In genomic region chr1:100526894-100527293, GRCh38 we compare ENCODE assay signal across 40 cellular contexts. TPM values are rescaled to one million over a fixed set of nuclear protein-coding genes. Genes with fewer than 3 reads are reported as not detected.
"Had no signal": no experiment of that assay in that cellular context is flagged by ENCODE, and none has a peak within 500 bp of the region (broad histone marks: within the 10 kb centered on the region; RNA-seq: fewer than 3 reads in every experiment).

No MANE protein-coding gene starts in this region.

- H3K36me3 Mint-ChIP-seq: activated naive CD4-positive, alpha-beta T cell treated with anti-CD3 and anti-CD28 coated beads, Interleukin-2, amount 50 U/mL, for 24 hours; activated naive CD4-positive, alpha-beta T cell treated with anti-CD3 and anti-CD28 coated beads, Interleukin-2, amount 50 U/mL, for 72 hours; activated naive CD8-positive, alpha-beta T cell treated with anti-CD3 and anti-CD28 coated beads for 36 hours; brain had no signal

- H3K36me3 ChIP-seq: adrenal gland, ascending aorta, brain microvascular endothelial cell, breast epithelium, cardiac muscle cell had no signal

- H3K27ac Mint-ChIP-seq: activated naive CD4-positive, alpha-beta T cell treated with anti-CD3 and anti-CD28 coated beads for 36 hours; activated naive CD4-positive, alpha-beta T cell treated with anti-CD3 and anti-CD28 coated beads, Interleukin-2, amount 10 ng/mL, durations not matched to agents 7 days and 5 days; activated naive CD4-positive, alpha-beta T cell treated with anti-CD3 and anti-CD28 coated beads, Interleukin-2, amount 50 U/mL, for 24 hours; activated naive CD4-positive, alpha-beta T cell treated with anti-CD3 and anti-CD28 coated beads, Interleukin-2, amount 50 U/mL, for 72 hours; activated naive CD8-positive, alpha-beta T cell; activated naive CD8-positive, alpha-beta T cell treated with anti-CD3 and anti-CD28 coated beads for 36 hours; activated naive CD8-positive, alpha-beta T cell treated with anti-CD3 and anti-CD28 coated beads, Interleukin-2, amount 10 ng/mL, durations not matched to agents 7 days and 5 days; activated naive CD8-positive, alpha-beta T cell treated with anti-CD3 and anti-CD28 coated beads, Interleukin-2, amount 50 U/mL, for 24 hours; activated T-cell treated with anti-CD3 and anti-CD28 coated beads, Interleukin-2, amount 50 U/mL, for 24 hours; activated T-cell treated with anti-CD3 and anti-CD28 coated beads, Interleukin-2, amount 50 U/mL, for 72 hours; activated T-helper 1 cell treated with anti-CD3 and anti-CD28 coated beads, Interleukin-12 subunit alpha, Interleukin-12 subunit beta, Interleukin-2, Interleukin-4 antibody, amounts not matched to agents 30 ng/mL and 10 ng/mL and 1 ng/mL, durations not matched to agents 14 hours and 24 hours and 36 hours; activated T-helper 17 cell treated with anti-CD3 and anti-CD28 coated beads, Interleukin-2, amount 50 U/mL, for 72 hours; activated T-helper 2 cell treated with anti-CD3 and anti-CD28 coated beads, Interferon-gamma antibody, Interleukin-2, Interleukin-4, amounts not matched to agents 10 μg/mL and 5 μg/mL and 100 μg/mL, durations not matched to agents 14 hours and 24 hours and 36 hours; brain had no signal

- ATAC-seq: activated naive CD4-positive, alpha-beta T cell treated with anti-CD3 and anti-CD28 coated beads, Interleukin-2, amount 50 U/mL, for 72 hours; activated naive CD8-positive, alpha-beta T cell treated with anti-CD3 and anti-CD28 coated beads, Interleukin-2, amount 50 U/mL, for 24 hours; activated T-cell treated with anti-CD3 and anti-CD28 coated beads, Interleukin-2, amount 50 U/mL, for 4 hours; activated T-cell treated with anti-CD3 and anti-CD28 coated beads, Interleukin-2, amount 50 U/mL, for 72 hours; activated T-helper 17 cell treated with anti-CD3 and anti-CD28 coated beads, Interleukin-2, amount 50 U/mL, for 72 hours; body of pancreas had no signal

- H3K4me1 ChIP-seq: ascending aorta, body of pancreas, breast epithelium had no signal

- H3K27me3 ChIP-seq: adrenal gland, ascending aorta, body of pancreas, brain microvascular endothelial cell, breast epithelium, cardiac muscle cell had no signal

- H3K9me3 Mint-ChIP-seq: activated naive CD4-positive, alpha-beta T cell treated with anti-CD3 and anti-CD28 coated beads for 36 hours; activated naive CD4-positive, alpha-beta T cell treated with anti-CD3 and anti-CD28 coated beads, Interleukin-2, amount 10 ng/mL, durations not matched to agents 7 days and 5 days; activated naive CD4-positive, alpha-beta T cell treated with anti-CD3 and anti-CD28 coated beads, Interleukin-2, amount 50 U/mL, for 24 hours; activated naive CD4-positive, alpha-beta T cell treated with anti-CD3 and anti-CD28 coated beads, Interleukin-2, amount 50 U/mL, for 72 hours; activated naive CD8-positive, alpha-beta T cell treated with anti-CD3 and anti-CD28 coated beads for 36 hours; activated naive CD8-positive, alpha-beta T cell treated with anti-CD3 and anti-CD28 coated beads, Interleukin-2, amount 10 ng/mL, durations not matched to agents 7 days and 5 days; activated naive CD8-positive, alpha-beta T cell treated with anti-CD3 and anti-CD28 coated beads, Interleukin-2, amount 50 U/mL, for 24 hours; activated T-cell treated with anti-CD3 and anti-CD28 coated beads, Interleukin-2, amount 50 U/mL, for 24 hours; activated T-cell treated with anti-CD3 and anti-CD28 coated beads, Interleukin-2, amount 50 U/mL, for 4 hours; activated T-cell treated with anti-CD3 and anti-CD28 coated beads, Interleukin-2, amount 50 U/mL, for 72 hours; activated T-helper 1 cell treated with anti-CD3 and anti-CD28 coated beads, Interleukin-12 subunit alpha, Interleukin-12 subunit beta, Interleukin-2, Interleukin-4 antibody, amounts not matched to agents 30 ng/mL and 10 ng/mL and 1 ng/mL, durations not matched to agents 14 hours and 24 hours and 36 hours; activated T-helper 17 cell treated with anti-CD3 and anti-CD28 coated beads, Interleukin-2, amount 50 U/mL, for 72 hours; activated T-helper 2 cell treated with anti-CD3 and anti-CD28 coated beads, Interferon-gamma antibody, Interleukin-2, Interleukin-4, amounts not matched to agents 10 μg/mL and 5 μg/mL and 100 μg/mL, durations not matched to agents 14 hours and 24 hours and 36 hours; central memory CD8-positive, alpha-beta T cell had no signal

- H3K4me3 Mint-ChIP-seq: activated naive CD4-positive, alpha-beta T cell treated with anti-CD3 and anti-CD28 coated beads for 36 hours; activated naive CD4-positive, alpha-beta T cell treated with anti-CD3 and anti-CD28 coated beads, Interleukin-2, amount 10 ng/mL, durations not matched to agents 7 days and 5 days; activated naive CD4-positive, alpha-beta T cell treated with anti-CD3 and anti-CD28 coated beads, Interleukin-2, amount 50 U/mL, for 24 hours; activated naive CD8-positive, alpha-beta T cell; activated naive CD8-positive, alpha-beta T cell treated with anti-CD3 and anti-CD28 coated beads for 36 hours; activated naive CD8-positive, alpha-beta T cell treated with anti-CD3 and anti-CD28 coated beads, Interleukin-2, amount 10 ng/mL, durations not matched to agents 7 days and 5 days; activated naive CD8-positive, alpha-beta T cell treated with anti-CD3 and anti-CD28 coated beads, Interleukin-2, amount 50 U/mL, for 24 hours; activated T-cell treated with anti-CD3 and anti-CD28 coated beads, Interleukin-2, amount 50 U/mL, for 24 hours; activated T-cell treated with anti-CD3 and anti-CD28 coated beads, Interleukin-2, amount 50 U/mL, for 4 hours; activated T-cell treated with anti-CD3 and anti-CD28 coated beads, Interleukin-2, amount 50 U/mL, for 72 hours; activated T-helper 1 cell treated with anti-CD3 and anti-CD28 coated beads, Interleukin-12 subunit alpha, Interleukin-12 subunit beta, Interleukin-2, Interleukin-4 antibody, amounts not matched to agents 30 ng/mL and 10 ng/mL and 1 ng/mL, durations not matched to agents 14 hours and 24 hours and 36 hours; activated T-helper 17 cell treated with anti-CD3 and anti-CD28 coated beads, Interleukin-2, amount 50 U/mL, for 72 hours; brain; central memory CD8-positive, alpha-beta T cell had no signal

- H3K9me3 ChIP-seq: adrenal gland, ascending aorta, body of pancreas, breast epithelium had no signal

- H3K27ac ChIP-seq: adrenal gland, ascending aorta, body of pancreas, brain microvascular endothelial cell, breast epithelium, cardiac muscle cell had no signal

- H3K4me3 ChIP-seq: adrenal gland, ascending aorta, body of pancreas, breast epithelium, cardiac muscle cell had no signal

- H3K27me3 Mint-ChIP-seq: activated naive CD4-positive, alpha-beta T cell treated with anti-CD3 and anti-CD28 coated beads, Interleukin-2, amount 50 U/mL, for 24 hours; activated naive CD8-positive, alpha-beta T cell; activated naive CD8-positive, alpha-beta T cell treated with anti-CD3 and anti-CD28 coated beads for 36 hours; activated naive CD8-positive, alpha-beta T cell treated with anti-CD3 and anti-CD28 coated beads, Interleukin-2, amount 50 U/mL, for 24 hours; activated T-cell treated with anti-CD3 and anti-CD28 coated beads, Interleukin-2, amount 50 U/mL, for 24 hours; activated T-helper 17 cell treated with anti-CD3 and anti-CD28 coated beads, Interleukin-2, amount 50 U/mL, for 72 hours; central memory CD8-positive, alpha-beta T cell had no signal

- DNase-seq: activated effector memory CD4-positive, alpha-beta T cell treated with anti-CD3 and anti-CD28 coated beads, Interleukin-2, amount 50 U/mL, for 16 hours; activated effector memory CD4-positive, alpha-beta T cell treated with Interleukin-2 at 50 U/mL for 16 hours; activated gamma-delta T cell; activated gamma-delta T cell treated with Interleukin-2 at 50 U/mL for 16 hours; activated naive CD4-positive, alpha-beta T cell; activated naive CD4-positive, alpha-beta T cell treated with anti-CD3 and anti-CD28 coated beads for 36 hours; activated naive CD4-positive, alpha-beta T cell treated with anti-CD3 and anti-CD28 coated beads, Interleukin-2, amount 10 ng/mL, durations not matched to agents 7 days and 5 days; activated naive CD4-positive, alpha-beta T cell treated with anti-CD3 and anti-CD28 coated beads, Interleukin-2, amount 50 U/mL, for 16 hours; activated naive CD4-positive, alpha-beta T cell treated with Interleukin-2 at 50 U/mL for 16 hours; activated naive CD8-positive, alpha-beta T cell treated with anti-CD3 and anti-CD28 coated beads for 36 hours; activated naive CD8-positive, alpha-beta T cell treated with anti-CD3 and anti-CD28 coated beads, Interleukin-2, amount 10 ng/mL, durations not matched to agents 7 days and 5 days; activated naive CD8-positive, alpha-beta T cell treated with anti-CD3 and anti-CD28 coated beads, Interleukin-2, amount 50 U/mL, for 24 hours; activated T-cell treated with anti-CD3 and anti-CD28 coated beads, Interleukin-2, amount 50 U/mL, for 24 hours; activated T-cell treated with anti-CD3 and anti-CD28 coated beads, Interleukin-2, amount 50 U/mL, for 4 hours; activated T-cell treated with anti-CD3 and anti-CD28 coated beads, Interleukin-2, amount 50 U/mL, for 48 hours; activated T-cell treated with anti-CD3 and anti-CD28 coated beads, Interleukin-2, amount 50 U/mL, for 72 hours; adrenal gland; amniotic stem cell; amygdala; anterior cingulate cortex; aorta; body of pancreas; brain microvascular endothelial cell; caudate nucleus; central memory CD4-positive, alpha-beta T cell; cerebellar nuclear complex had no signal

- FAIRE-seq: astrocyte, bronchial epithelial cell had no signal

RNA-seq across cellular contexts. Expression of gene GPR88, which starts 11.0 kb away (rescaled TPM):
- total RNA-seq: activated naive CD4-positive, alpha-beta T cell treated with anti-CD3 and anti-CD28 coated beads for 36 hours; activated naive CD4-positive, alpha-beta T cell treated with anti-CD3 and anti-CD28 coated beads, Interleukin-2, amount 50 U/mL, for 72 hours; activated naive CD8-positive, alpha-beta T cell treated with anti-CD3 and anti-CD28 coated beads, Interleukin-2, amount 10 ng/mL, durations not matched to agents 7 days and 5 days; activated T-cell treated with anti-CD3 and anti-CD28 coated beads, Interleukin-2, amount 50 U/mL, for 4 hours; activated T-cell treated with anti-CD3 and anti-CD28 coated beads, Interleukin-2, amount 50 U/mL, for 72 hours; activated T-helper 2 cell treated with anti-CD3 and anti-CD28 coated beads, Interferon-gamma antibody, Interleukin-2, Interleukin-4, amounts not matched to agents 10 μg/mL and 5 μg/mL and 100 μg/mL, durations not matched to agents 14 hours and 24 hours and 36 hours; ascending aorta; astrocyte; bronchial epithelial cell; chondrocyte had no signal
